8 cellular contexts compared by ENCODE assay signal in genomic region chr7:150978136-150978789, GRCh38. TPM values are rescaled to one million over a fixed set of nuclear protein-coding genes. Genes with fewer than 3 reads are reported as not detected.
DNase-seq lines count a peak whose midpoint lies in the region; ATAC-seq, FAIRE-seq and TF ChIP-seq lines count a peak whose summit lies in the region.

TSS of gene KCNH2 (minus strand) at chr7:150978321. CDS start at chr7:150977913, 408 bp downstream.

- ATAC-seq in pancreas: peak; percentile 22 to 55 (median 50)
- no peak for ATAC-seq in HG02759 (IDR thresholded peaks at IDR 0.05; ENCODE audit: unreplicated experiment)
- no peak for ATAC-seq in GM19324 (IDR thresholded peaks at IDR 0.05; ENCODE audit: low FRiP score, unreplicated experiment)
- no peak for ATAC-seq in HG02623 (IDR thresholded peaks at IDR 0.05; ENCODE audit: unreplicated experiment)

- H3K27ac ChIP-seq in VCaP (peak within 1 kb of the TSS; percentile 100), esophagus squamous epithelium (peak within 1 kb of the TSS; percentile 31 to 82 (median 68)), pancreas (no peak within 1 kb of the TSS)

- no peaks in the 10 kb centered on the region for H3K36me3 ChIP-seq in esophagus squamous epithelium
- no peaks in the 10 kb centered on the region for H3K36me3 ChIP-seq in pancreas

- TF ChIP-seq POLR2A in esophagus squamous epithelium (IDR thresholded peaks at IDR 0.05): no peak

- intact Hi-C loops in esophagus squamous epithelium (cut with DNase I) (no loop called here), pancreas (cut with DNase I) (no loop called here)

- FAIRE-seq in pancreas (lab: Jason Lieb, UNC): no peak

- H3K4me3 ChIP-seq in esophagus squamous epithelium (peak within 1 kb of the TSS; percentile 12 to 63 (median 40)), pancreas (peak within 1 kb of the TSS in 2 of 4 donors; percentile 29 to 30)

- H3K27me3 ChIP-seq in esophagus squamous epithelium (peaks cover 0 to 100% (median 11%) of the 10 kb centered on the region in 4 donors), pancreas (peaks cover 0 to 6% (median 0%) of the 10 kb centered on the region in 4 donors)

- H3K9me3 ChIP-seq in esophagus squamous epithelium: no peaks in the 10 kb centered on the region
- no peaks in the 10 kb centered on the region for H3K9me3 ChIP-seq in pancreas

- DNase-seq in DMS53 treated with DMSO at 0.1 percent for 48 hours (lab: John Stamatoyannopoulos, UW; ENCODE audit: unreplicated experiment): peak; percentile 77
- peak; percentile 51 for DNase-seq in NCI-H1417 treated with DMSO at 0.1 percent for 48 hours (lab: John Stamatoyannopoulos, UW)
- no peak for DNase-seq in esophagus squamous epithelium (lab: John Stamatoyannopoulos, UW)
- peak in 1 of 6 donors; percentile 74 for DNase-seq in pancreas

- peaks cover 15 to 63% (median 43%) of the 10 kb centered on the region in 3 donors for H3K4me1 ChIP-seq in esophagus squamous epithelium
- H3K4me1 ChIP-seq in pancreas: no peaks in the 10 kb centered on the region

- 6% methylated on average over 17 of the region's 78 CpGs; no CpG with 5 or more reads in 1 of the 2 donors for whole genome bisulfite sequencing in esophagus squamous epithelium, 2 donors
- 1 to 3% methylated on average over 29 to 78 of the region's 78 CpGs for WGBS in pancreas, 2 donors

- TF ChIP-seq CTCF in VCaP (conservative IDR thresholded peaks at IDR 0.05) (no peak), esophagus squamous epithelium (IDR thresholded peaks at IDR 0.05) (no peak), pancreas (IDR thresholded peaks at IDR 0.05) (no peak)

RNA-seq across cellular contexts. Expression of gene KCNH2, which starts in this region (rescaled TPM):
- total RNA-seq in esophagus squamous epithelium (1 to 10 TPM in 1 of 4 donors, under 1 TPM in 3; 0.19 to 2.5 (median 0.72) TPM), pancreas (1 to 10 TPM; 1.4 to 4.4 (median 3.0) TPM)
- 10 to 100 TPM in 1 of 2 donors, 1 to 10 TPM in 1; 7.4 to 27.9 TPM for polyA plus RNA-seq in pancreas

Comparison
In these comparisons a context has a peak if more than half of its experiments do, and no peak if none do; other contexts are left out.
1. H3K27ac ChIP-seq: peak in VCaP (single experiment) and esophagus squamous epithelium (4 of 4); none in pancreas (0 of 4).
2. ATAC-seq: peak in pancreas (4 of 4); none in HG02759 (single experiment), GM19324 (single experiment) and HG02623 (single experiment).